Comparison of ENCODE assay signal across 16 cellular contexts in genomic region chr1:4020411-4020810, GRCh38.
A peak's percentile ranks its signal among the peaks of the same experiment; 100 is the strongest.
DNase-seq lines count a peak whose midpoint lies in the region; ATAC-seq and TF ChIP-seq lines count a peak whose summit lies in the region.
"Had no signal": no experiment of that assay in that cellular context is flagged by ENCODE, and none has a peak within 500 bp of the region (broad histone marks: within the 10 kb centered on the region; RNA-seq: fewer than 3 reads in every experiment).

No MANE protein-coding gene starts in this region.

- no peak overlapping the region for H3K4me3 ChIP-seq in BLaER1
- no peak overlapping the region for H3K4me3 ChIP-seq in endodermal cell (ENCODE audit: low read length)
- H3K4me3 ChIP-seq in trophoblast cell (ENCODE audit: low read depth, low read length), result peak overlapping the region; percentile 25

- H3K23me2 ChIP-seq in H9 (ENCODE audit: insufficient read length, low read depth, low read length, poor library complexity, severe bottlenecking), result no peaks in the 10 kb centered on the region

- H4K5ac ChIP-seq in H9 (ENCODE audit: insufficient read length, low read depth, low read length), result no peak overlapping the region

- H3K9me3 Mint-ChIP-seq in H9, result peaks cover 5 to 8% of the 10 kb centered on the region in 2 experiments
- peaks cover 5% of the 10 kb centered on the region for H3K9me3 Mint-ChIP-seq in endodermal cell

- no peaks in the 10 kb centered on the region for H3K79me2 ChIP-seq in H9 (ENCODE audit: insufficient read depth, low read length)
- H3K79me2 ChIP-seq in trophoblast cell (ENCODE audit: control insufficient read depth, insufficient read depth, low read length, poor library complexity), result no peaks in the 10 kb centered on the region

- H3K9me3 ChIP-seq in BLaER1, result no peaks in the 10 kb centered on the region
- H3K9me3 ChIP-seq in H9 (ENCODE audit: control insufficient read depth, low read depth, low read length), result no peaks in the 10 kb centered on the region
- no peaks in the 10 kb centered on the region for H3K9me3 ChIP-seq in endodermal cell (ENCODE audit: control insufficient read depth, low read length)
- H3K9me3 ChIP-seq in trophoblast cell (ENCODE audit: insufficient read depth, low read depth, low read length), result peaks cover 5% of the 10 kb centered on the region

- H3K27ac Mint-ChIP-seq in H9 (no peak overlapping the region), endodermal cell (no peak overlapping the region)
- H3K27ac Mint-ChIP-seq: CD4-positive, alpha-beta memory T cell had no signal

- no peak overlapping the region for H3K56ac ChIP-seq in H9 (ENCODE audit: insufficient read length, low read depth, low read length)

- H3K4me1 ChIP-seq in BLaER1 (peaks cover 58% of the 10 kb centered on the region), H9 (ENCODE audit: insufficient read depth, low read length) (no peaks in the 10 kb centered on the region), endodermal cell (ENCODE audit: control insufficient read depth, insufficient read depth, low read length) (no peaks in the 10 kb centered on the region), trophoblast cell (ENCODE audit: control insufficient read depth in 1 of 2, insufficient read depth in 2 of 2, low read length in 2 of 2) (no peaks in the 10 kb centered on the region)

- H3K14ac ChIP-seq in H9 (ENCODE audit: insufficient read depth, low read length) (no peak overlapping the region), trophoblast cell (ENCODE audit: low read length) (no peak overlapping the region)

- no peak for ATAC-seq in GM21381 (IDR thresholded peaks at IDR 0.05; ENCODE audit: unreplicated experiment)
- ATAC-seq: HCT116 had no signal

- H3K36me3 Mint-ChIP-seq in H9 (ENCODE audit: insufficient read depth in 1 of 3, low read depth in 3 of 3), result peaks cover 0 to 5% (median 4%) of the 10 kb centered on the region in 3 experiments; a peak in 5 of 7 replicates
- no peaks in the 10 kb centered on the region for H3K36me3 Mint-ChIP-seq in endodermal cell (ENCODE audit: low read depth)
- H3K36me3 Mint-ChIP-seq: CD4-positive, alpha-beta memory T cell had no signal

- no CpG with 5 or more reads among the region's 7 CpGs for WGBS in H9 (ENCODE audit: extremely low coverage, insufficient read length, low lambda C conversion rate)
- WGBS in endodermal cell (ENCODE audit: insufficient coverage in 1 of 2, insufficient read length in 1 of 2), 2 experiments, result 94 to 99% methylated on average over 7 of the region's 7 CpGs
- no CpG with 5 or more reads among the region's 7 CpGs for WGBS in trophoblast cell (ENCODE audit: extremely low coverage, insufficient coverage, insufficient read length)

- H4K8ac ChIP-seq in H9 (replicated peaks; ENCODE audit: insufficient read length, low read depth, low read length), result no peak overlapping the region
- H4K8ac ChIP-seq in trophoblast cell (ENCODE audit: low read depth, low read length), result no peak overlapping the region

- H3K27me3 Mint-ChIP-seq in H9 (ENCODE audit: low read depth) (peaks cover 10% of the 10 kb centered on the region), endodermal cell (ENCODE audit: insufficient read depth) (peaks cover 2% of the 10 kb centered on the region)
- H3K27me3 Mint-ChIP-seq: B cell had no signal

- H3K23ac ChIP-seq in H9 (ENCODE audit: insufficient read length, low read depth, low read length), result no peak overlapping the region
- no peak overlapping the region for H3K23ac ChIP-seq in trophoblast cell (ENCODE audit: low read length)

- no peak overlapping the region for H3K18ac ChIP-seq in H9 (ENCODE audit: insufficient read length, low read depth, low read length)
- no peak overlapping the region for H3K18ac ChIP-seq in trophoblast cell (ENCODE audit: low read length)

- H2AK5ac ChIP-seq in H9 (ENCODE audit: insufficient read length, low read length) (no peak overlapping the region), trophoblast cell (ENCODE audit: low read length) (no peak overlapping the region)

- no peak overlapping the region for H2BK15ac ChIP-seq in H9 (ENCODE audit: low read depth, low read length)

- no peak overlapping the region for H3T11ph ChIP-seq in H9 (ENCODE audit: low read length)

- H3K79me1 ChIP-seq in H9 (ENCODE audit: insufficient read depth, low read depth, low read length, poor library complexity, severe bottlenecking) (no peaks in the 10 kb centered on the region), trophoblast cell (ENCODE audit: low read length) (no peaks in the 10 kb centered on the region)

- no peak overlapping the region for H4K12ac ChIP-seq in trophoblast cell (ENCODE audit: low read depth, low read length)

- H2BK120ac ChIP-seq in H9 (ENCODE audit: low read depth, low read length, poor library complexity, severe bottlenecking), result no peak overlapping the region
- no peak overlapping the region for H2BK120ac ChIP-seq in trophoblast cell (ENCODE audit: insufficient read depth, low read length, poor library complexity)

- H3K4me1 Mint-ChIP-seq in H9 (peaks cover 7 to 14% of the 10 kb centered on the region in 2 experiments), endodermal cell (no peaks in the 10 kb centered on the region)

- H3K4ac ChIP-seq in H9 (ENCODE audit: low read depth, low read length), result no peak overlapping the region
- no peak overlapping the region for H3K4ac ChIP-seq in trophoblast cell (ENCODE audit: low read depth, low read length)

- H3K27ac ChIP-seq in BLaER1 (peak overlapping the region; percentile 20; the same call in 1 of the 2 replicates), H9 (ENCODE audit: insufficient read length, low read depth, low read length) (no peak overlapping the region), endodermal cell (ENCODE audit: low read depth, low read length) (no peak overlapping the region), trophoblast cell (ENCODE audit: low read depth, low read length) (no peak overlapping the region)
- H3K27ac ChIP-seq: C4-2B had no signal

- H4K20me1 ChIP-seq in BLaER1, result no peaks in the 10 kb centered on the region
- H4K20me1 ChIP-seq in H9 (ENCODE audit: control insufficient read depth, insufficient read depth, insufficient read length), result no peaks in the 10 kb centered on the region

- H3K9ac ChIP-seq in BLaER1, result no peak overlapping the region
- no peak overlapping the region for H3K9ac ChIP-seq in H9 (ENCODE audit: extremely low read depth, insufficient read length, low read length)
- no peak overlapping the region for H3K9ac ChIP-seq in endodermal cell (ENCODE audit: extremely low read depth, low read length, poor library complexity, severe bottlenecking)
- no peak overlapping the region for H3K9ac ChIP-seq in trophoblast cell (ENCODE audit: low read length)

- TF ChIP-seq CTCF in H9 (conservative IDR thresholded peaks at IDR 0.05) (no peak), endodermal cell (conservative IDR thresholded peaks at IDR 0.05) (no peak)

- H3K36me3 ChIP-seq in BLaER1 (no peaks in the 10 kb centered on the region), endodermal cell (ENCODE audit: control insufficient read depth, insufficient read depth, low read length) (no peaks in the 10 kb centered on the region), trophoblast cell (ENCODE audit: control insufficient read depth in 1 of 2, insufficient read depth in 2 of 2, low read length in 2 of 2) (no peaks in the 10 kb centered on the region)

- H2AFZ ChIP-seq in H9 (ENCODE audit: low read length), result no peak overlapping the region
- H2AFZ ChIP-seq in trophoblast cell (ENCODE audit: insufficient read depth, low read length, poor library complexity), result no peak overlapping the region

- no peak overlapping the region for H3K4me3 Mint-ChIP-seq in H9
- H3K4me3 Mint-ChIP-seq in endodermal cell, result no peak overlapping the region
- H3K4me3 Mint-ChIP-seq: B cell; CD4-positive, alpha-beta memory T cell had no signal

- H3K27me3 ChIP-seq in BLaER1 (no peaks in the 10 kb centered on the region), H9 (ENCODE audit: insufficient read depth, low read length) (no peaks in the 10 kb centered on the region), endodermal cell (ENCODE audit: control insufficient read depth, insufficient read depth, low read length, poor library complexity, severe bottlenecking) (no peaks in the 10 kb centered on the region), trophoblast cell (ENCODE audit: insufficient read depth, low read length) (no peaks in the 10 kb centered on the region)

- H3K4me2 ChIP-seq in BLaER1, result no peak overlapping the region
- H3K4me2 ChIP-seq in H9 (ENCODE audit: insufficient read depth, insufficient read length, low read length), result no peak overlapping the region
- H3K4me2 ChIP-seq in trophoblast cell (ENCODE audit: low read length), result no peak overlapping the region

- DNase-seq in H9 (peak; percentile 23), endodermal cell (peak; percentile 31), trophoblast cell (no peak), NCI-H524 (lab: John Stamatoyannopoulos, UW) (no peak)
- no peak for DNase-seq in central memory CD4-positive, alpha-beta T cell
- DNase-seq: ACHN; CD4-positive, alpha-beta memory T cell; DMS79; EL; GOT3; IMR-90 had no signal

- no peak overlapping the region for H2BK20ac ChIP-seq in H9 (ENCODE audit: low read depth, low read length, poor library complexity, severe bottlenecking)

- no peak overlapping the region for H2BK5ac ChIP-seq in H9 (ENCODE audit: insufficient read length, low read length)
- no peak overlapping the region for H2BK5ac ChIP-seq in trophoblast cell (ENCODE audit: low read depth, low read length, poor library complexity)

- H2BK12ac ChIP-seq in H9 (ENCODE audit: insufficient read length, low read depth, low read length) (no peak overlapping the region), trophoblast cell (ENCODE audit: low read length) (no peak overlapping the region)

- H4K91ac ChIP-seq in H9 (ENCODE audit: insufficient read length, low read depth, low read length), result no peak overlapping the region
- H4K91ac ChIP-seq in trophoblast cell (ENCODE audit: low read depth, low read length), result no peak overlapping the region

Comparison
In these comparisons a context has a peak if more than half of its experiments do, and no peak if none do; other contexts are left out.
1. DNase-seq: peak in H9 (single experiment) and endodermal cell (single experiment); none in trophoblast cell (0 of 2), NCI-H524 (0 of 2) and central memory CD4-positive, alpha-beta T cell (single experiment).